Comparison of ENCODE assay signal across 17 cellular contexts in genomic region chr9:86955554-86955953, GRCh38. TPM values are rescaled to one million over a fixed set of nuclear protein-coding genes. Genes with fewer than 3 reads are reported as not detected.
DNase-seq lines count a peak whose midpoint lies in the region; ATAC-seq and TF ChIP-seq lines count a peak whose summit lies in the region.
"Had no signal": no experiment of that assay in that cellular context is flagged by ENCODE, and none has a peak within 500 bp of the region (broad histone marks: within the 10 kb centered on the region; RNA-seq: fewer than 3 reads in every experiment).

No MANE protein-coding gene starts in this region.

- H3K9me3 ChIP-seq in left ventricle myocardium inferior (replicated peaks) (no peaks in the 10 kb centered on the region), heart right ventricle (peaks cover 0 to 5% (median 0%) of the 10 kb centered on the region in 11 donors), SJCRH30 (replicated peaks) (no peaks in the 10 kb centered on the region; the same call in 1 of the 2 replicates)

- peaks cover 27% of the 10 kb centered on the region for H3K36me3 Mint-ChIP-seq in nephron (ENCODE audit: low read depth)
- H3K36me3 Mint-ChIP-seq: CD4-positive, alpha-beta memory T cell had no signal

- peaks cover 24% of the 10 kb centered on the region for H3K9me3 Mint-ChIP-seq in nephron

- intact Hi-C loops in left ventricle myocardium inferior (cut with micrococcal nuclease) = no loop called here
- intact Hi-C loops in heart right ventricle (cut with DNase I) = loop anchor here in 1 of 10 donors (10.0 kb wide), 1 partner anchor 129 kb away; no protein-coding TSS in a partner anchor

- peak overlapping the region; percentile 5 for H3K27ac ChIP-seq in left ventricle myocardium inferior (replicated peaks)
- no peak overlapping the region for H3K27ac ChIP-seq in heart right ventricle
- H3K27ac ChIP-seq in SJCRH30 = peak overlapping the region; percentile 3; the same call in 1 of the 2 replicates
- H3K27ac ChIP-seq: GM23248 had no signal

- no peak overlapping the region for H3K4me3 ChIP-seq in left ventricle myocardium inferior
- H3K4me3 ChIP-seq in heart right ventricle = no peak overlapping the region
- H3K4me3 ChIP-seq in SJCRH30 = no peak overlapping the region
- H3K4me3 ChIP-seq: GM23248 had no signal

- 67 to 68% methylated on average over 4 of the region's 4 CpGs for WGBS in heart right ventricle, 2 donors

- DNase-seq in left ventricle myocardium inferior (no peak), heart right ventricle (no peak), SJCRH30 (peak; percentile 41 to 76), medulla oblongata (ENCODE audit: extremely low spot score) (no peak)
- DNase-seq: C1 segment of cervical spinal cord; Calu3; CD4-positive, alpha-beta memory T cell; COR-L47; DMS53; DMS79 treated with DMSO at 0.1 percent for 48 hours; GF-D8; GM23248; H7; HCEC 1CT had no signal

- TF ChIP-seq CTCF in left ventricle myocardium inferior (IDR thresholded peaks at IDR 0.05; ENCODE audit: borderline replicate concordance) = no peak
- TF ChIP-seq CTCF in heart right ventricle (IDR thresholded peaks at IDR 0.05) = no peak
- no peak for TF ChIP-seq CTCF in nephron (IDR thresholded peaks at IDR 0.05; ENCODE audit: unreplicated experiment in 3 of 3)

- H3K4me3 Mint-ChIP-seq in nephron = peak overlapping the region in 1 of 3 experiments; percentile 22
- H3K4me3 Mint-ChIP-seq: CD4-positive, alpha-beta memory T cell had no signal

- no peaks in the 10 kb centered on the region for H3K27me3 Mint-ChIP-seq in nephron (ENCODE audit: low read depth)

- peaks cover 26% of the 10 kb centered on the region for H3K4me1 Mint-ChIP-seq in nephron
- H3K4me1 Mint-ChIP-seq: CD4-positive, alpha-beta memory T cell had no signal

- H3K27me3 ChIP-seq in left ventricle myocardium inferior (ENCODE audit: low read depth) = peaks cover 24% of the 10 kb centered on the region
- peaks cover 0 to 31% (median 4%) of the 10 kb centered on the region in 7 donors for H3K27me3 ChIP-seq in heart right ventricle
- no peaks in the 10 kb centered on the region for H3K27me3 ChIP-seq in SJCRH30

- ATAC-seq in heart right ventricle (no peak), GM21528 (IDR thresholded peaks at IDR 0.05; ENCODE audit: low FRiP score, unreplicated experiment) (no peak)

- peak overlapping the region; percentile 60 to 75 (median 62) for H3K27ac Mint-ChIP-seq in nephron
- H3K27ac Mint-ChIP-seq: CD4-positive, alpha-beta memory T cell had no signal

- no peaks in the 10 kb centered on the region for H3K36me3 ChIP-seq in left ventricle myocardium inferior
- no peaks in the 10 kb centered on the region for H3K36me3 ChIP-seq in heart right ventricle
- no peaks in the 10 kb centered on the region for H3K36me3 ChIP-seq in SJCRH30

- H3K4me1 ChIP-seq in left ventricle myocardium inferior (no peaks in the 10 kb centered on the region), heart right ventricle (no peaks in the 10 kb centered on the region), SJCRH30 (peaks cover 35% of the 10 kb centered on the region)

RNA-seq across cellular contexts. Expression of gene GAS1, which starts 8.2 kb away (rescaled TPM):
- 11.0 TPM for total RNA-seq in left ventricle myocardium inferior
- total RNA-seq in heart right ventricle = 10 to 100 TPM in 5 of 10 donors, 1 to 10 TPM in 5; 3.2 to 26.3 (median 10.3) TPM
- 10 to 100 TPM in 1 of 2 donors, 1 to 10 TPM in 1; 10.0 to 11.2 TPM for polyA plus RNA-seq in heart right ventricle
- total RNA-seq in SJCRH30 (2014; rRNA removed; shearing (Covaris generic)) = 319 and 336 TPM in 2 replicates
- total RNA-seq: G401 had no signal

Comparison
In these comparisons a context has a peak if more than half of its experiments do, and no peak if none do; other contexts are left out.
1. H3K27ac ChIP-seq: peak in left ventricle myocardium inferior (single experiment) and SJCRH30 (single experiment); none in heart right ventricle (0 of 10).
2. DNase-seq: peak in SJCRH30 (2 of 2); none in left ventricle myocardium inferior (single experiment), heart right ventricle (0 of 2) and medulla oblongata (single experiment).
3. RNA of gene GAS1, which starts 8.2 kb away (total RNA-seq): 319 to 336 TPM in SJCRH30; 11.0 TPM in left ventricle myocardium inferior (single experiment) and 3.2 to 26.3 TPM in heart right ventricle; every median in the first group is over 10 times any median in the second.